35 cellular contexts compared by ENCODE assay signal in genomic region chr14:80496090-80496489, GRCh38.
DNase-seq lines count a peak whose midpoint lies in the region; ATAC-seq, FAIRE-seq and TF ChIP-seq lines count a peak whose summit lies in the region.
"Had no signal": no experiment of that assay in that cellular context is flagged by ENCODE, and none has a peak within 500 bp of the region (broad histone marks: within the 10 kb centered on the region; RNA-seq: fewer than 3 reads in every experiment).

No MANE protein-coding gene starts in this region.

- TF ChIP-seq POLR2A in HepG2 (IDR thresholded peaks at IDR 0.05; ENCODE audit: insufficient read depth in 1 of 2, low read depth in 2 of 2, low read length in 2 of 2) = no peak
- no peak for TF ChIP-seq POLR2A in right lobe of liver (IDR thresholded peaks at IDR 0.05)
- TF ChIP-seq POLR2A in IMR-90 (IDR thresholded peaks at IDR 0.05; ENCODE audit: low read depth, low read length) = no peak
- TF ChIP-seq POLR2A in H1 (IDR thresholded peaks at IDR 0.05; ENCODE audit: control extremely low read depth in 1 of 2, low read depth in 2 of 2, low read length in 2 of 2) = no peak

- H2BK120ac ChIP-seq in IMR-90 (ENCODE audit: low read depth, low read length) (no peak overlapping the region), H1 (replicated peaks; ENCODE audit: low read depth, low read length) (no peak overlapping the region)

- H3K14ac ChIP-seq in IMR-90 (replicated peaks; ENCODE audit: low read depth, low read length) = no peak overlapping the region
- H3K14ac ChIP-seq in H1 (ENCODE audit: insufficient read length) = no peak overlapping the region

- no peaks in the 10 kb centered on the region for H3K79me2 ChIP-seq in HepG2 (ENCODE audit: insufficient read depth, low read length)
- no peaks in the 10 kb centered on the region for H3K79me2 ChIP-seq in H1 (ENCODE audit: control insufficient read depth in 1 of 2, insufficient read depth in 2 of 2, low read length in 2 of 2)

- BruUV-seq in HepG2 (replicated peaks; lab: Mats Ljungman, UMichigan) = no TSS peak
- BruUV-seq in IMR-90 (replicated peaks; lab: Mats Ljungman, UMichigan) = no TSS peak

- CTCF ChIA-PET in HepG2 (lab: Yijun Ruan, JAX; ENCODE audit: low intra/inter-chr PET ratio, low total read pairs) (no interaction called here), IMR-90 (lab: Yijun Ruan, JAX) (no interaction called here), H1 (lab: Charles Lee; ENCODE audit: partially characterized antibody) (no interaction called here)

- H3K27ac ChIP-seq in HepG2 (ENCODE audit: extremely low read length, insufficient read depth, low read length) (no peak overlapping the region), right lobe of liver (no peak overlapping the region), IMR-90 (ENCODE audit: insufficient read depth, low read length) (no peak overlapping the region), H1 (ENCODE audit: low read depth, low read length) (no peak overlapping the region)
- H3K27ac ChIP-seq: 22Rv1; A549; BLaER1; BLaER1 treated with 17β-estradiol and CSF1 and Interleukin-3, amounts not matched to agents 10 nM and 100 nM; C4-2B had no signal

- ATAC-seq in HepG2 (no peak), right lobe of liver (no peak), IMR-90 (ENCODE audit: low read depth) (no peak), GM18907 (IDR thresholded peaks at IDR 0.05; ENCODE audit: unreplicated experiment) (no peak)
- ATAC-seq: A549; CD8-positive, alpha-beta T cell had no signal

- dilution Hi-C loops in IMR-90 (cut with HindIII; ENCODE audit: low sequenced_read_pairs, unreplicated experiment) = no loop called here

- intact Hi-C loops in HepG2 (cut with micrococcal nuclease; ENCODE audit: unreplicated experiment) = no loop called here
- intact Hi-C loops in right lobe of liver (cut with DNase I) = no loop called here
- intact Hi-C loops in IMR-90 (cut with micrococcal nuclease) = no loop called here

- in situ Hi-C loops in HepG2 (cut with HindIII; ENCODE audit: extremely low pct_ligation_motif_present, low pct_unique_long_range_greater_than_20kb) = no loop called here
- in situ Hi-C loops in IMR-90 (cut with MboI; ENCODE audit: low sequenced_read_pairs) = no loop called here

- H3K4me3 ChIP-seq in HepG2 (replicated peaks in 1 of 3; ENCODE audit: insufficient read depth in 1 of 3, low read depth in 2 of 3, low read length in 3 of 3) (no peak overlapping the region), right lobe of liver (no peak overlapping the region), IMR-90 (ENCODE audit: insufficient read depth, low read depth, low read length) (no peak overlapping the region), H1 (ENCODE audit: extremely low read depth in 1 of 4, insufficient read depth in 2 of 4, low read depth in 3 of 4, low read length in 4 of 4) (no peak overlapping the region), foreskin fibroblast (ENCODE audit: low read depth in 1 of 2, low read length in 2 of 2) (no peak overlapping the region)
- H3K4me3 ChIP-seq: A549; BLaER1; BLaER1 treated with 17β-estradiol and CSF1 and Interleukin-3, amounts not matched to agents 10 nM and 100 nM had no signal

- H4K8ac ChIP-seq in IMR-90 (ENCODE audit: low read depth in 2 of 2, low read length in 2 of 2) (no peak overlapping the region), H1 (ENCODE audit: extremely low read depth, insufficient read depth, low read length) (no peak overlapping the region)

- TF ChIP-seq CTCF in HepG2 (CRISPR knock-in tag; IDR thresholded peaks at IDR 0.05) = no peak
- TF ChIP-seq CTCF in right lobe of liver (IDR thresholded peaks at IDR 0.05) = no peak
- no peak for TF ChIP-seq CTCF in IMR-90 (conservative IDR thresholded peaks at IDR 0.05; ENCODE audit: low read depth, low read length)
- no peak for TF ChIP-seq CTCF in H1 (IDR thresholded peaks at IDR 0.05; ENCODE audit: control extremely low read depth in 1 of 3, insufficient read depth in 1 of 3, low read depth in 1 of 3, low read length in 3 of 3)
- TF ChIP-seq CTCF in foreskin fibroblast (IDR thresholded peaks at IDR 0.05; ENCODE audit: low read depth, low read length) = no peak

- no peak overlapping the region for H3K9ac ChIP-seq in HepG2 (ENCODE audit: insufficient read depth, low read depth, low read length)
- no peak overlapping the region for H3K9ac ChIP-seq in IMR-90 (ENCODE audit: low read depth, low read length)
- H3K9ac ChIP-seq in H1 (replicated peaks in 1 of 4; ENCODE audit: extremely low read depth in 1 of 4, low read depth in 3 of 4, low read length in 3 of 4) = no peak overlapping the region
- H3K9ac ChIP-seq: BLaER1; BLaER1 treated with 17β-estradiol and CSF1 and Interleukin-3, amounts not matched to agents 10 nM and 100 nM had no signal

- TF ChIP-seq EP300 in HepG2 (IDR thresholded peaks at IDR 0.05; ENCODE audit: low read depth in 2 of 2, low read length in 2 of 2) (no peak), HepG2 (CRISPR knock-in tag; IDR thresholded peaks at IDR 0.05; ENCODE audit: borderline replicate concordance) (no peak), Ishikawa (IDR thresholded peaks at IDR 0.05; ENCODE audit: borderline replicate concordance) (no peak), H1 (IDR thresholded peaks at IDR 0.05; ENCODE audit: borderline replicate concordance in 1 of 2, low read depth in 2 of 2, low read length in 2 of 2) (no peak)

- H3K36me3 ChIP-seq in HepG2 (replicated peaks in 1 of 2; ENCODE audit: control insufficient read depth in 1 of 2, insufficient read depth in 2 of 2, low read length in 2 of 2) (no peaks in the 10 kb centered on the region), right lobe of liver (no peaks in the 10 kb centered on the region), IMR-90 (ENCODE audit: control insufficient read depth, insufficient read depth, low read length) (no peaks in the 10 kb centered on the region), H1 (ENCODE audit: control insufficient read depth in 2 of 4, insufficient read depth in 4 of 4, low read length in 3 of 4) (no peaks in the 10 kb centered on the region)
- H3K36me3 ChIP-seq: BE2C, BLaER1 had no signal

- no peak for TF ChIP-seq RAD21 in HepG2 (CRISPR knock-in tag; IDR thresholded peaks at IDR 0.05)
- no peak for TF ChIP-seq RAD21 in IMR-90 (IDR thresholded peaks at IDR 0.05; ENCODE audit: low read length)
- TF ChIP-seq RAD21 in Ishikawa (IDR thresholded peaks at IDR 0.05; ENCODE audit: low read depth) = no peak
- no peak for TF ChIP-seq RAD21 in H1 (IDR thresholded peaks at IDR 0.05 in 1 of 2, conservative IDR thresholded peaks at IDR 0.05 in 1 of 2; ENCODE audit: low read depth in 2 of 2, low read length in 2 of 2)

- no peaks in the 10 kb centered on the region for H3K23me2 ChIP-seq in H1 (ENCODE audit: low read depth, low read length)

- FAIRE-seq in HepG2 (lab: Jason Lieb, UNC) (no peak), H1 (lab: Jason Lieb, UNC) (no peak)
- FAIRE-seq: A204.1, A549, D721Med had no signal

- H3K18ac ChIP-seq in IMR-90 (ENCODE audit: low read depth, low read length) = no peak overlapping the region
- H3K18ac ChIP-seq in H1 (ENCODE audit: extremely low read depth, low read length) = no peak overlapping the region

- H2BK12ac ChIP-seq in H1 (ENCODE audit: low read depth, low read length) = no peak overlapping the region

- H3K23ac ChIP-seq in IMR-90 (ENCODE audit: low read depth, low read length) (no peak overlapping the region), H1 (ENCODE audit: insufficient read length) (no peak overlapping the region)

- no peak overlapping the region for H2BK15ac ChIP-seq in IMR-90 (ENCODE audit: low read depth, low read length)
- no peak overlapping the region for H2BK15ac ChIP-seq in H1 (ENCODE audit: low read length)

- H3K56ac ChIP-seq in IMR-90 (ENCODE audit: extremely low read depth, insufficient read depth, low read length) (no peak overlapping the region), H1 (replicated peaks; ENCODE audit: insufficient read length, low read depth, low read length) (no peak overlapping the region)

- H4K91ac ChIP-seq in IMR-90 (ENCODE audit: insufficient read depth, low read depth, low read length) (no peak overlapping the region), H1 (replicated peaks; ENCODE audit: insufficient read length, low read length) (no peak overlapping the region)

- H3K4me1 ChIP-seq in HepG2 (ENCODE audit: insufficient read depth, low read length) (peaks cover 3% of the 10 kb centered on the region), right lobe of liver (no peaks in the 10 kb centered on the region), IMR-90 (ENCODE audit: control insufficient read depth, insufficient read depth, low read length) (peaks cover 5% of the 10 kb centered on the region; the same call in 1 of the 2 replicates), H1 (replicated peaks in 1 of 4; ENCODE audit: control insufficient read depth in 3 of 4, insufficient read depth in 4 of 4, low read length in 3 of 4) (no peaks in the 10 kb centered on the region; a peak in 1 of 7 replicates)
- H3K4me1 ChIP-seq: A549, BE2C, Caco-2 had no signal

- H3K4me2 ChIP-seq in HepG2 (ENCODE audit: low read depth, low read length) = no peak overlapping the region
- no peak overlapping the region for H3K4me2 ChIP-seq in IMR-90 (ENCODE audit: low read depth, low read length)
- H3K4me2 ChIP-seq in H1 (ENCODE audit: insufficient read depth in 1 of 2, low read depth in 2 of 2, low read length in 2 of 2) = no peak overlapping the region
- H3K4me2 ChIP-seq: A549; BLaER1; BLaER1 treated with 17β-estradiol and CSF1 and Interleukin-3, amounts not matched to agents 10 nM and 100 nM had no signal

- H2AK5ac ChIP-seq in IMR-90 (ENCODE audit: low read depth, low read length) (no peak overlapping the region), H1 (ENCODE audit: low read depth, low read length) (no peak overlapping the region)

- H4K5ac ChIP-seq in IMR-90 (ENCODE audit: low read depth, low read length) (no peak overlapping the region), H1 (ENCODE audit: insufficient read length, low read depth, low read length) (no peak overlapping the region)

- H2AK9ac ChIP-seq in IMR-90 (replicated peaks; ENCODE audit: low read depth, low read length, poor library complexity) = no peak overlapping the region

- H2AFZ ChIP-seq in HepG2 (ENCODE audit: low read length) (no peak overlapping the region), IMR-90 (replicated peaks; ENCODE audit: low read length, poor library complexity) (no peak overlapping the region), H1 (ENCODE audit: low read length) (no peak overlapping the region)

- no peaks in the 10 kb centered on the region for H3K9me1 ChIP-seq in IMR-90 (ENCODE audit: insufficient read depth, low read length)

- H3K27me3 ChIP-seq in HepG2 (ENCODE audit: control insufficient read depth in 1 of 2, insufficient read depth in 2 of 2, low read length in 2 of 2) = no peaks in the 10 kb centered on the region
- H3K27me3 ChIP-seq in right lobe of liver = no peaks in the 10 kb centered on the region
- no peaks in the 10 kb centered on the region for H3K27me3 ChIP-seq in IMR-90 (ENCODE audit: control insufficient read depth, insufficient read depth, low read length)
- H3K27me3 ChIP-seq in H1 (replicated peaks in 1 of 4; ENCODE audit: control insufficient read depth in 3 of 4, extremely low read depth in 1 of 4, insufficient read depth in 3 of 4, low read length in 3 of 4) = no peaks in the 10 kb centered on the region
- H3K27me3 ChIP-seq: BE2C; BLaER1; BLaER1 treated with 17β-estradiol and CSF1 and Interleukin-3, amounts not matched to agents 10 nM and 100 nM had no signal

- H2BK20ac ChIP-seq in IMR-90 (ENCODE audit: low read depth, low read length) (no peak overlapping the region), H1 (ENCODE audit: low read length) (no peak overlapping the region)

- H4K20me1 ChIP-seq in HepG2 (ENCODE audit: insufficient read depth, low read length) (no peaks in the 10 kb centered on the region), IMR-90 (ENCODE audit: insufficient read depth, low read length) (no peaks in the 10 kb centered on the region), H1 (replicated peaks in 1 of 2; ENCODE audit: control insufficient read depth in 1 of 2, insufficient read depth in 2 of 2, low read length in 2 of 2) (no peaks in the 10 kb centered on the region)
- H4K20me1 ChIP-seq: BLaER1; BLaER1 treated with 17β-estradiol and CSF1 and Interleukin-3, amounts not matched to agents 10 nM and 100 nM had no signal

- DNase-seq in HepG2 (ENCODE audit: low spot score) = no peak
- DNase-seq in right lobe of liver = no peak
- DNase-seq in IMR-90 = no peak
- DNase-seq in H1 (ENCODE audit: low read depth in 1 of 2, low spot score in 2 of 2) = no peak
- no peak for DNase-seq in NCI-H526 treated with DMSO at 0.1 percent for 48 hours (lab: John Stamatoyannopoulos, UW)
- no peak for DNase-seq in foreskin fibroblast
- DNase-seq: 8988T; ACHN; AML-193; BE2C; C1 segment of cervical spinal cord; Caco-2; Calu3; CD4-positive, alpha-beta memory T cell; CD4-positive, alpha-beta T cell; CD4-positive, CD25-positive, alpha-beta regulatory T cell; CD8-positive, alpha-beta memory T cell; CD8-positive, alpha-beta T cell; COR-L47; DMS 273 treated with DMSO at 0.1 percent for 48 hours; DMS153; DMS53; DMS79; DMS79 treated with DMSO at 0.1 percent for 48 hours; DND-41; EL had no signal

- POLR2A ChIA-PET in HepG2 (lab: Yijun Ruan, JAX) (no interaction called here), IMR-90 (lab: Charles Lee; ENCODE audit: unreplicated experiment) (no interaction called here), H1 (lab: Charles Lee; ENCODE audit: partially characterized antibody) (no interaction called here)

- 98% methylated on average over 4 of the region's 4 CpGs for WGBS in HepG2 (ENCODE audit: low lambda C conversion rate)
- 94% methylated on average over 4 of the region's 4 CpGs for WGBS in right lobe of liver (ENCODE audit: insufficient coverage, low coverage, low lambda C conversion rate, missing lambda C conversion rate)
- WGBS in IMR-90 (ENCODE audit: extremely low coverage in 2 of 2, insufficient read length in 1 of 2), 2 experiments = no CpG with 5 or more reads among the region's 4 CpGs
- 94% methylated on average over 4 of the region's 4 CpGs; no CpG with 5 or more reads in 1 of the 2 experiments for WGBS in H1 (ENCODE audit: extremely low coverage in 1 of 2, insufficient coverage in 1 of 2, insufficient read length in 1 of 2, insufficient replicate concordance in 2 of 2, low coverage in 1 of 2, low lambda C conversion rate in 2 of 2, missing lambda C conversion rate in 1 of 2), 2 experiments

- no peak overlapping the region for H2BK5ac ChIP-seq in IMR-90 (ENCODE audit: low read depth, low read length, poor library complexity, severe bottlenecking)
- no peak overlapping the region for H2BK5ac ChIP-seq in H1 (ENCODE audit: low read depth, low read length)

- H3K9me3 ChIP-seq in HepG2 (ENCODE audit: low read length) (no peaks in the 10 kb centered on the region), right lobe of liver (no peaks in the 10 kb centered on the region), IMR-90 (ENCODE audit: control insufficient read depth, insufficient read depth, low read length) (no peaks in the 10 kb centered on the region), H1 (ENCODE audit: insufficient read depth in 2 of 2, low read depth in 1 of 2, low read length in 1 of 2) (no peaks in the 10 kb centered on the region)
- H3K9me3 ChIP-seq: A549; BE2C; BLaER1; BLaER1 treated with 17β-estradiol and CSF1 and Interleukin-3, amounts not matched to agents 10 nM and 100 nM; Caco-2 had no signal

- H3K79me1 ChIP-seq in IMR-90 (ENCODE audit: low read depth in 1 of 2, low read length in 2 of 2) = no peaks in the 10 kb centered on the region
- no peaks in the 10 kb centered on the region for H3K79me1 ChIP-seq in H1 (ENCODE audit: low read depth, low read length)

- H3K4ac ChIP-seq in IMR-90 (ENCODE audit: low read depth, low read length) (no peak overlapping the region), H1 (replicated peaks; ENCODE audit: insufficient read length, low read depth, low read length) (no peak overlapping the region)

Comparison
In these comparisons a context has a peak if more than half of its experiments do, and no peak if none do; other contexts are left out.
1. Of the 41 proteins assayed by ChIP-seq in both HepG2 and H1: peak only in HepG2: none; only in H1: none; in both: CEBPB; in neither: 40.